In the genomic region with DNA sequence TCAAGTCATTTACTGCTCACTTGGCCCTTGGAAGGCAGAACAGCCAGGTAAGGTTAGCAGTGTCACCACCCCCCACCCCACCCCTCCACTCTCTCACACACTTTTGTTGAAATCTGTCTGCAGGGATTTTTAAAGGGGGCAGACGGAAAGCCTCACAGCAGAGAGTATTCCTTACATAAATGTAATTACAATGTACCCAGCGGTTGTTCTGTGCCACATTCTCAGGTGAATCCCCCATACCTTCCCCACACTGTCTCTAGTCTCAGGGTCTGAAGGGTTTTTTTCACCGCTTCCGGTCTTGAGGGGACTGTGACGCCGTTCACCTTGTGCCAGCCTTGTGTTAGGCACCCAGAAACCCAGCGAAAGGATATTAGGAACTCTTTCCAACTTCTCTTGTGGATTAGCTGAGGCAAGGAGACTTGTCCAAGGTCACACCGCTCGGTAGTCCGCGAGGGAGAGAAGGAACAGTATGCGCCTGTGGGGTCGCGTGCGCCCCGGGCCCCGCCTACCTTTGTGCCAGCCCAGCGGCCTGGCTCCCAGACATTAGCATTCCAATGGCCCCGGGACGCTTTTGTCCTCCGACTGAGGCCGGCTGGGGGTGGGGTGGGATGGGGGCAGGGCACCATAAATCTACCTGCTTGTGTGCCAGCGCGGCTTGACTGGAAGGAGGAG, we compare ENCODE assay signal across 2 cellular contexts.
TF ChIP-seq lines count a peak whose summit lies in the region.

No MANE protein-coding gene starts in this region.

TF ChIP-seq in SK-N-SH, 30 proteins besides CTCF, POLR2A, EP300 and RAD21 (continued from another document):
- TF ChIP-seq, protein P1, sequence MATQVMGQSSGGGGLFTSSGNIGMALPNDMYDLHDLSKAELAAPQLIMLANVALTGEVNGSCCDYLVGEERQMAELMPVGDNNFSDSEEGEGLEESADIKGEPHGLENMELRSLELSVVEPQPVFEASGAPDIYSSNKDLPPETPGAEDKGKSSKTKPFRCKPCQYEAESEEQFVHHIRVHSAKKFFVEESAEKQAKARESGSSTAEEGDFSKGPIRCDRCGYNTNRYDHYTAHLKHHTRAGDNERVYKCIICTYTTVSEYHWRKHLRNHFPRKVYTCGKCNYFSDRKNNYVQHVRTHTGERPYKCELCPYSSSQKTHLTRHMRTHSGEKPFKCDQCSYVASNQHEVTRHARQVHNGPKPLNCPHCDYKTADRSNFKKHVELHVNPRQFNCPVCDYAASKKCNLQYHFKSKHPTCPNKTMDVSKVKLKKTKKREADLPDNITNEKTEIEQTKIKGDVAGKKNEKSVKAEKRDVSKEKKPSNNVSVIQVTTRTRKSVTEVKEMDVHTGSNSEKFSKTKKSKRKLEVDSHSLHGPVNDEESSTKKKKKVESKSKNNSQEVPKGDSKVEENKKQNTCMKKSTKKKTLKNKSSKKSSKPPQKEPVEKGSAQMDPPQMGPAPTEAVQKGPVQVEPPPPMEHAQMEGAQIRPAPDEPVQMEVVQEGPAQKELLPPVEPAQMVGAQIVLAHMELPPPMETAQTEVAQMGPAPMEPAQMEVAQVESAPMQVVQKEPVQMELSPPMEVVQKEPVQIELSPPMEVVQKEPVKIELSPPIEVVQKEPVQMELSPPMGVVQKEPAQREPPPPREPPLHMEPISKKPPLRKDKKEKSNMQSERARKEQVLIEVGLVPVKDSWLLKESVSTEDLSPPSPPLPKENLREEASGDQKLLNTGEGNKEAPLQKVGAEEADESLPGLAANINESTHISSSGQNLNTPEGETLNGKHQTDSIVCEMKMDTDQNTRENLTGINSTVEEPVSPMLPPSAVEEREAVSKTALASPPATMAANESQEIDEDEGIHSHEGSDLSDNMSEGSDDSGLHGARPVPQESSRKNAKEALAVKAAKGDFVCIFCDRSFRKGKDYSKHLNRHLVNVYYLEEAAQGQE (IDR thresholded peaks at IDR 0.05; ENCODE audit: low read depth, low read length), result no peak
- TF ChIP-seq, protein P2, sequence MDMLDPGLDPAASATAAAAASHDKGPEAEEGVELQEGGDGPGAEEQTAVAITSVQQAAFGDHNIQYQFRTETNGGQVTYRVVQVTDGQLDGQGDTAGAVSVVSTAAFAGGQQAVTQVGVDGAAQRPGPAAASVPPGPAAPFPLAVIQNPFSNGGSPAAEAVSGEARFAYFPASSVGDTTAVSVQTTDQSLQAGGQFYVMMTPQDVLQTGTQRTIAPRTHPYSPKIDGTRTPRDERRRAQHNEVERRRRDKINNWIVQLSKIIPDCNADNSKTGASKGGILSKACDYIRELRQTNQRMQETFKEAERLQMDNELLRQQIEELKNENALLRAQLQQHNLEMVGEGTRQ (IDR thresholded peaks at IDR 0.05; ENCODE audit: borderline replicate concordance, low read depth, low read length), result no peak
- TF ChIP-seq POLR2AphosphoS5 (IDR thresholded peaks at IDR 0.05; ENCODE audit: low read depth, low read length) (no peak), ELF1 (IDR thresholded peaks at IDR 0.05) (no peak), RFX5 (IDR thresholded peaks at IDR 0.05; ENCODE audit: low read length) (no peak), JUND (IDR thresholded peaks at IDR 0.05) (no peak), TCF12 (IDR thresholded peaks at IDR 0.05) (no peak), MXI1 (IDR thresholded peaks at IDR 0.05; ENCODE audit: low read depth, low read length) (no peak), RXRA (IDR thresholded peaks at IDR 0.05; ENCODE audit: borderline replicate concordance, low read depth) (no peak), CHD2 (IDR thresholded peaks at IDR 0.05; ENCODE audit: low read length, partially characterized antibody) (no peak), GABPA (IDR thresholded peaks at IDR 0.05; ENCODE audit: low read depth) (no peak), NFIC (IDR thresholded peaks at IDR 0.05; ENCODE audit: borderline replicate concordance) (no peak), MEF2A (IDR thresholded peaks at IDR 0.05; ENCODE audit: borderline replicate concordance, low read depth) (no peak)
- TF ChIP-seq, protein P3, sequence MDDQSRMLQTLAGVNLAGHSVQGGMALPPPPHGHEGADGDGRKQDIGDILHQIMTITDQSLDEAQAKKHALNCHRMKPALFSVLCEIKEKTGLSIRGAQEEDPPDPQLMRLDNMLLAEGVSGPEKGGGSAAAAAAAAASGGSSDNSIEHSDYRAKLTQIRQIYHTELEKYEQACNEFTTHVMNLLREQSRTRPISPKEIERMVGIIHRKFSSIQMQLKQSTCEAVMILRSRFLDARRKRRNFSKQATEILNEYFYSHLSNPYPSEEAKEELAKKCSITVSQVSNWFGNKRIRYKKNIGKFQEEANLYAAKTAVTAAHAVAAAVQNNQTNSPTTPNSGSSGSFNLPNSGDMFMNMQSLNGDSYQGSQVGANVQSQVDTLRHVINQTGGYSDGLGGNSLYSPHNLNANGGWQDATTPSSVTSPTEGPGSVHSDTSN (IDR thresholded peaks at IDR 0.05), result no peak
- TF ChIP-seq, protein P4, sequence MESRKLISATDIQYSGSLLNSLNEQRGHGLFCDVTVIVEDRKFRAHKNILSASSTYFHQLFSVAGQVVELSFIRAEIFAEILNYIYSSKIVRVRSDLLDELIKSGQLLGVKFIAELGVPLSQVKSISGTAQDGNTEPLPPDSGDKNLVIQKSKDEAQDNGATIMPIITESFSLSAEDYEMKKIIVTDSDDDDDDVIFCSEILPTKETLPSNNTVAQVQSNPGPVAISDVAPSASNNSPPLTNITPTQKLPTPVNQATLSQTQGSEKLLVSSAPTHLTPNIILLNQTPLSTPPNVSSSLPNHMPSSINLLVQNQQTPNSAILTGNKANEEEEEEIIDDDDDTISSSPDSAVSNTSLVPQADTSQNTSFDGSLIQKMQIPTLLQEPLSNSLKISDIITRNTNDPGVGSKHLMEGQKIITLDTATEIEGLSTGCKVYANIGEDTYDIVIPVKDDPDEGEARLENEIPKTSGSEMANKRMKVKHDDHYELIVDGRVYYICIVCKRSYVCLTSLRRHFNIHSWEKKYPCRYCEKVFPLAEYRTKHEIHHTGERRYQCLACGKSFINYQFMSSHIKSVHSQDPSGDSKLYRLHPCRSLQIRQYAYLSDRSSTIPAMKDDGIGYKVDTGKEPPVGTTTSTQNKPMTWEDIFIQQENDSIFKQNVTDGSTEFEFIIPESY (IDR thresholded peaks at IDR 0.05; ENCODE audit: borderline replicate concordance, low read depth), result no peak

TF ChIP-seq in SK-N-SH treated with all-trans-retinoic acid at 6 μM for 48 hours, 23 proteins besides CTCF, POLR2A, EP300 and RAD21 (continued from another document):
- TF ChIP-seq ISL1 (CRISPR knock-in tag; IDR thresholded peaks at IDR 0.05) (no peak), OSR1 (CRISPR knock-in tag; IDR thresholded peaks at IDR 0.05) (no peak), CSDC2 (CRISPR knock-in tag; IDR thresholded peaks at IDR 0.05) (no peak), ARNTL (CRISPR knock-in tag; IDR thresholded peaks at IDR 0.05; ENCODE audit: borderline replicate concordance, low read depth) (no peak)
- TF ChIP-seq, protein P5, sequence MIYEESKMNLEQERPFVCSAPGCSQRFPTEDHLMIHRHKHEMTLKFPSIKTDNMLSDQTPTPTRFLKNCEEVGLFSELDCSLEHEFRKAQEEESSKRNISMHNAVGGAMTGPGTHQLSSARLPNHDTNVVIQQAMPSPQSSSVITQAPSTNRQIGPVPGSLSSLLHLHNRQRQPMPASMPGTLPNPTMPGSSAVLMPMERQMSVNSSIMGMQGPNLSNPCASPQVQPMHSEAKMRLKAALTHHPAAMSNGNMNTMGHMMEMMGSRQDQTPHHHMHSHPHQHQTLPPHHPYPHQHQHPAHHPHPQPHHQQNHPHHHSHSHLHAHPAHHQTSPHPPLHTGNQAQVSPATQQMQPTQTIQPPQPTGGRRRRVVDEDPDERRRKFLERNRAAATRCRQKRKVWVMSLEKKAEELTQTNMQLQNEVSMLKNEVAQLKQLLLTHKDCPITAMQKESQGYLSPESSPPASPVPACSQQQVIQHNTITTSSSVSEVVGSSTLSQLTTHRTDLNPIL (CRISPR knock-in tag; IDR thresholded peaks at IDR 0.05; ENCODE audit: low read depth), result no peak
